In the genomic region with DNA sequence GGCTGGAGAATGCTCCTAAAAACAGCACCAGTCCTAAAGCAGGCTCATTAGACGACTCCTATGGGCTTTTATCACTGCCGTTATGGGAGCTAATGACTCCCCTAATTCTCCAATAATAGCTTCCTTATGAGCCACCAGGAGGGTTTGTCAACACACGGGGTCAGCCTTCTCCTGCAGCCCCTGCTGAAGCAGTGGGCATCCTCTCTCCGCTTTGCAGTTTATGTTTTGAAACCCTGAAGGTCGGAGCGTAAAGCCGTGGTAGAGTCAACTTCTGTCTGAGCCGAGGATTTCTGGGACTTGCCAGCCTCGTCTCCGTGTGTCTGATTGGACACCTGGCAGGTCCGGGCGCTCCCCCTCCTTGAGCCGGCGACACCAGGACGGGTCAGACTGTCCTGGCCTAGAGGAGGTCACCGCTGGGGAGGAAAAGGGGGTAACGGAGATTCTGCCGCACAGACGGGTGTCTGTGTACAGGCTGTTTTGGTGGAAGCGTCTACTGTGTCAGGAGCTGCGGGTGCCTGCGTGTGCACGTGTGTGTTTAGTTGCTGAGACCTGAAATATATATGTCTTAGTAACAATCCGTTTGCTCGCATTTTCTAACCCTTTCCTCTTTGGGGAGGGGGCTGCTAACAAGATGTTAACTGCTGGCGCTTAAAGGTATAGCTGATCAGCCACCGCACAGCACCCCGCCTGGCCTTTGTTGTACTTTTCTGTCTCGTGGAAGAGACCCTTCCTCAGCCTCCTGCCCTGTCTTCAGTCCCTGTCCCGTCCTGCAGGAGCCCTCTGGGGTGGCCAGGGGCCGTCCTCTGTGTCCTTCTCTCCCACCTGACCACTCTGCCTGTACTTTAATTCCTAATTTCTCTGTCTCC, we compare ENCODE assay signal across 8 cellular contexts. TPM values are rescaled to one million over a fixed set of nuclear protein-coding genes. Genes with fewer than 3 reads are reported as not detected.
A peak's percentile ranks its signal among the peaks of the same experiment; 100 is the strongest.
DNase-seq lines count a peak whose midpoint lies in the region; ATAC-seq, FAIRE-seq and TF ChIP-seq lines count a peak whose summit lies in the region.

No MANE protein-coding gene starts in this region.

- H3K27me3 ChIP-seq in DND-41 (ENCODE audit: insufficient read depth, low read length, poor library complexity): no peaks in the 10 kb centered on the region

- TF ChIP-seq CTCF in DND-41 (IDR thresholded peaks at IDR 0.05; ENCODE audit: borderline replicate concordance, extremely low read depth, low read length, poor library complexity, severe bottlenecking): no peak
- TF ChIP-seq CTCF in mesothelial cell of epicardium (IDR thresholded peaks at IDR 0.05; ENCODE audit: unreplicated experiment): no peak

- peaks cover 2% of the 10 kb centered on the region for H3K36me3 ChIP-seq in DND-41 (ENCODE audit: insufficient read depth, low read length)

- H3K4me3 ChIP-seq in DND-41 (ENCODE audit: low read depth in 1 of 2, low read length in 2 of 2): peak overlapping the region; percentile 83 to 96; a peak in 3 of 4 replicates

- peak overlapping the region; percentile 93 for H3K4me3 Mint-ChIP-seq in central memory CD8-positive, alpha-beta T cell
- H3K4me3 Mint-ChIP-seq in mesothelial cell of epicardium: peak overlapping the region; percentile 92

- no peaks in the 10 kb centered on the region for H3K9me3 Mint-ChIP-seq in central memory CD8-positive, alpha-beta T cell
- H3K9me3 Mint-ChIP-seq in mesothelial cell of epicardium: no peaks in the 10 kb centered on the region

- peak overlapping the region; percentile 86 for H3K27ac Mint-ChIP-seq in central memory CD8-positive, alpha-beta T cell (ENCODE audit: low read depth)
- H3K27ac Mint-ChIP-seq in mesothelial cell of epicardium: peak overlapping the region; percentile 79

- peaks cover 47% of the 10 kb centered on the region for H3K4me1 Mint-ChIP-seq in central memory CD8-positive, alpha-beta T cell
- peaks cover 37% of the 10 kb centered on the region for H3K4me1 Mint-ChIP-seq in mesothelial cell of epicardium

- no peak overlapping the region for H2AFZ ChIP-seq in DND-41 (ENCODE audit: low read depth, low read length)

- peak overlapping the region; percentile 85 for H3K4me2 ChIP-seq in DND-41 (ENCODE audit: insufficient read depth, low read length)

- peaks cover 17% of the 10 kb centered on the region for H3K36me3 Mint-ChIP-seq in central memory CD8-positive, alpha-beta T cell (ENCODE audit: insufficient read depth)
- no peaks in the 10 kb centered on the region for H3K36me3 Mint-ChIP-seq in mesothelial cell of epicardium

- no peaks in the 10 kb centered on the region for H3K27me3 Mint-ChIP-seq in central memory CD8-positive, alpha-beta T cell
- H3K27me3 Mint-ChIP-seq in mesothelial cell of epicardium (ENCODE audit: low read depth): no peaks in the 10 kb centered on the region

- no peak for ATAC-seq in DND-41 (ENCODE audit: insufficient read depth, low read depth)
- no peak for ATAC-seq in central memory CD8-positive, alpha-beta T cell (replicated peaks; ENCODE audit: extremely low read depth, poor library complexity, severe bottlenecking)
- ATAC-seq in HG02970 (IDR thresholded peaks at IDR 0.05; ENCODE audit: low FRiP score, unreplicated experiment): no peak
- no peak for ATAC-seq in HG03045 (IDR thresholded peaks at IDR 0.05; ENCODE audit: unreplicated experiment)

- H3K4me1 ChIP-seq in DND-41 (ENCODE audit: insufficient read depth, low read length): peaks cover 40% of the 10 kb centered on the region

- peaks cover 44% of the 10 kb centered on the region for H4K20me1 ChIP-seq in DND-41 (ENCODE audit: insufficient read depth, low read length)

- peaks cover 68% of the 10 kb centered on the region for H3K79me2 ChIP-seq in DND-41 (ENCODE audit: insufficient read depth, low read length)

- no peak for FAIRE-seq in frontal cortex (lab: Jason Lieb, UNC)

- no peaks in the 10 kb centered on the region for H3K9me3 ChIP-seq in DND-41 (ENCODE audit: insufficient read depth, low read length, severe bottlenecking)

- DNase-seq in DND-41 (no peak), NAMALWA (ENCODE audit: low spot score) (peak; percentile 50), mesothelial cell of epicardium (ENCODE audit: low spot score in 2 of 2, unreplicated experiment in 2 of 2) (no peak), CD1c-positive myeloid dendritic cell (ENCODE audit: extremely low spot score) (no peak), frontal cortex (ENCODE audit: low spot score in 2 of 2) (no peak)
- no peak for DNase-seq in central memory CD8-positive, alpha-beta T cell (ENCODE audit: low spot score in 2 of 2)

- peak overlapping the region; percentile 68 for H3K9ac ChIP-seq in DND-41 (ENCODE audit: low read depth, low read length)

- H3K27ac ChIP-seq in DND-41 (ENCODE audit: low read length): peak overlapping the region; percentile 74; the same call in 1 of the 2 replicates

RNA-seq across cellular contexts. Expression of a gene that starts 1.9 kb away (rescaled TPM):
- total RNA-seq in mesothelial cell of epicardium: 71.6 to 80.5 TPM (median 74.0 TPM) in 3 replicates
- total RNA-seq in frontal cortex: 24.5 TPM
